ENCODE assay signal across 15 cellular contexts in the genomic region with DNA sequence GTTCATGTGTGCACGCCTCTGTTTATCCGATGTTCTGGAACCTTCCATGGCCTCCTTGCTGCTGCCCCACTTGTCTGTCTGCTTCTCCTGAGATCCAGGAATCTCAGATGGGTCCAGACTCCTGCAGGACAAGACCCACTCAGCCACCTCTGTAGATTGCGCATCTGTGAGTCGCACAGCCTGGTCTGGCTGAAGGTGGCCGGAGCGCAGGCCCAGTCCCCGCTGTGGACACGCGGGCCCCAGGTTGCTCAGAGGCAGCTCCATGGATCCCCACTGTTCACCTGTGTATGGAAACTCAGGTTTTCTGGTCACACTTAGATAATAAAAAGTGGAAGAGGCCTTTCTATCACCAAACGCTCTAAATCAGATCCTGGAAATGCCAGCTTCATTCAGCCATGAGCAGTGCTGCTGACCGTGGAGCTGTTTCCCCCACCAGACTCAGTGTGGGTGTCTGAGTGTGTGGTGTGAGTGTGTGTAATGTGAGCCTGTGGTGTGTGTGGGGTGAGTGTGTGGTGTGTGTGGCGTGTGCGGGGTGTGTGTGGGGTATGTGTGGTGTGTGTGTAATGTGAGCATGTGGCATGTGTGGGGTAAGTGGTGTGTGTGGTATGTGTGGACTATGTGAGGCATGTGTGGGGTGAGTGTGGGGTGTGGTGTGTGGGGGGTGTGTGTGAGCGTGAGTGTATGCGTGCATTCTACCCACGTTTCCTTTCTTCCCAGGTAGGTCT.
"Had no signal": no experiment of that assay in that cellular context is flagged by ENCODE, and none has a peak within 500 bp of the region (broad histone marks: within the 10 kb centered on the region; RNA-seq: fewer than 3 reads in every experiment).

No MANE protein-coding gene starts in this region.

- H3K27ac ChIP-seq: cardiac muscle cell, colonic mucosa, gastrocnemius medialis, neural progenitor cell, pancreas, skin epidermis, stomach had no signal

- H2AFZ ChIP-seq: neural progenitor cell had no signal

- H3K9me3 ChIP-seq: colonic mucosa, gastrocnemius medialis, pancreas, SK-N-SH, stomach had no signal

- DNase-seq: activated CD4-positive, alpha-beta T cell treated with anti-CD3 and anti-CD28 coated beads for 4 hours; activated CD8-positive, alpha-beta memory T cell treated with anti-CD3 and anti-CD28 coated beads, Interleukin-2, amount 50 U/mL, for 4 hours; activated CD8-positive, alpha-beta T cell treated with anti-CD3 and anti-CD28 coated beads for 36 hours; colonic mucosa; effector CD8-positive, alpha-beta T cell; gastrocnemius medialis; kidney; SK-N-SH; stimulated activated CD4-positive, alpha-beta T cell treated with anti-CD3 and anti-CD28 coated beads, Interleukin-4, amount 100 ng/mL, for 4 hours; stomach had no signal

- FAIRE-seq: astrocyte, kidney, pancreas had no signal

- H3K4me1 ChIP-seq: colonic mucosa, gastrocnemius medialis, pancreas had no signal

- H3K4me3 ChIP-seq: cardiac muscle cell, colonic mucosa, gastrocnemius medialis, neural progenitor cell, pancreas, skin epidermis, stomach had no signal

- H3K4me2 ChIP-seq: neural progenitor cell, SK-N-SH had no signal

- H3K9ac ChIP-seq: neural progenitor cell, SK-N-SH had no signal

- H3K36me3 ChIP-seq: cardiac muscle cell, colonic mucosa, gastrocnemius medialis, neural progenitor cell, pancreas had no signal

- ATAC-seq: gastrocnemius medialis had no signal

- H3K27me3 ChIP-seq: colonic mucosa, neural progenitor cell, pancreas had no signal
